Comparison of ENCODE assay signal across 27 cellular contexts in genomic region chr18:56433919-56434318, GRCh38.
"Had no signal": no experiment of that assay in that cellular context is flagged by ENCODE, and none has a peak within 500 bp of the region (broad histone marks: within the 10 kb centered on the region; RNA-seq: fewer than 3 reads in every experiment).

No MANE protein-coding gene starts in this region.

- H3K27me3 Mint-ChIP-seq: type B pancreatic cell had no signal

- H3K4me2 ChIP-seq: smooth muscle cell had no signal

- H3K9me3 Mint-ChIP-seq: activated naive CD8-positive, alpha-beta T cell treated with anti-CD3 and anti-CD28 coated beads, Interleukin-2, amount 10 ng/mL, durations not matched to agents 7 days and 5 days; activated T-helper 2 cell treated with anti-CD3 and anti-CD28 coated beads, Interferon-gamma antibody, Interleukin-2, Interleukin-4, amounts not matched to agents 10 μg/mL and 5 μg/mL and 100 μg/mL, durations not matched to agents 14 hours and 24 hours and 36 hours; type B pancreatic cell had no signal

- H3K4me3 ChIP-seq: breast epithelium, colonic mucosa, dorsolateral prefrontal cortex, esophagus squamous epithelium, gastrocnemius medialis, sigmoid colon, smooth muscle cell, thoracic aorta, vagina had no signal

- H3K27ac Mint-ChIP-seq: activated CD4-positive, alpha-beta T cell treated with anti-CD3 and anti-CD28 coated beads for 36 hours; activated naive CD8-positive, alpha-beta T cell treated with anti-CD3 and anti-CD28 coated beads, Interleukin-2, amount 10 ng/mL, durations not matched to agents 7 days and 5 days; activated T-helper 2 cell treated with anti-CD3 and anti-CD28 coated beads, Interferon-gamma antibody, Interleukin-2, Interleukin-4, amounts not matched to agents 10 μg/mL and 5 μg/mL and 100 μg/mL, durations not matched to agents 14 hours and 24 hours and 36 hours; natural killer cell; type B pancreatic cell had no signal

- H3K9me3 ChIP-seq: breast epithelium, colonic mucosa, esophagus squamous epithelium, gastrocnemius medialis, thoracic aorta, vagina had no signal

- H3K36me3 ChIP-seq: breast epithelium, colonic mucosa, esophagus squamous epithelium, gastrocnemius medialis, sigmoid colon, thoracic aorta, vagina had no signal

- H3K4me3 Mint-ChIP-seq: activated CD4-positive, alpha-beta T cell treated with anti-CD3 and anti-CD28 coated beads for 36 hours; activated naive CD8-positive, alpha-beta T cell treated with anti-CD3 and anti-CD28 coated beads, Interleukin-2, amount 10 ng/mL, durations not matched to agents 7 days and 5 days; activated T-cell treated with anti-CD3 and anti-CD28 coated beads, Interleukin-2, amount 50 U/mL, for 4 hours; natural killer cell; type B pancreatic cell had no signal

- DNase-seq: activated CD4-positive, alpha-beta T cell treated with anti-CD3 and anti-CD28 coated beads for 36 hours; activated CD4-positive, alpha-beta T cell treated with anti-CD3 and anti-CD28 coated beads, Interleukin-2, amount 50 U/mL, for 4 hours; activated CD8-positive, alpha-beta memory T cell treated with anti-CD3 and anti-CD28 coated beads, Interleukin-2, amount 50 U/mL, for 48 hours; activated naive CD4-positive, alpha-beta T cell; activated naive CD8-positive, alpha-beta T cell treated with anti-CD3 and anti-CD28 coated beads, Interleukin-2, amount 10 ng/mL, durations not matched to agents 7 days and 5 days; activated T-cell treated with anti-CD3 and anti-CD28 coated beads, Interleukin-2, amount 50 U/mL, for 4 hours; amniotic stem cell; colonic mucosa; dorsolateral prefrontal cortex; esophagus squamous epithelium; gastrocnemius medialis; kidney glomerular epithelial cell; left ventricle myocardium superior; mammary epithelial cell; midbrain; natural killer cell; retina; sigmoid colon; stimulated activated CD4-positive, alpha-beta T cell treated with anti-CD3 and anti-CD28 coated beads, Interleukin-2, amount 100 ng/mL, for 48 hours; stimulated activated CD8-positive, alpha-beta memory T cell treated with anti-CD3 and anti-CD28 coated beads, Interleukin-4, amount 100 ng/mL, for 48 hours; stimulated activated naive CD4-positive, alpha-beta T cell treated with Interleukin-2 at 50 U/mL for 16 hours had no signal

- H3K4me1 Mint-ChIP-seq: activated CD4-positive, alpha-beta T cell treated with anti-CD3 and anti-CD28 coated beads for 36 hours; activated naive CD8-positive, alpha-beta T cell treated with anti-CD3 and anti-CD28 coated beads, Interleukin-2, amount 10 ng/mL, durations not matched to agents 7 days and 5 days; natural killer cell had no signal

- H3K4me1 ChIP-seq: breast epithelium, colonic mucosa, esophagus squamous epithelium, gastrocnemius medialis, sigmoid colon, vagina had no signal

- H3K27me3 ChIP-seq: breast epithelium, colonic mucosa, dorsolateral prefrontal cortex, esophagus squamous epithelium, gastrocnemius medialis, sigmoid colon, vagina had no signal

- H3K27ac ChIP-seq: breast epithelium, colonic mucosa, dorsolateral prefrontal cortex, esophagus squamous epithelium, gastrocnemius medialis, sigmoid colon, thoracic aorta, vagina had no signal

- ATAC-seq: activated CD4-positive, alpha-beta T cell treated with anti-CD3 and anti-CD28 coated beads for 36 hours; activated T-cell treated with anti-CD3 and anti-CD28 coated beads, Interleukin-2, amount 50 U/mL, for 4 hours; gastrocnemius medialis; left ventricle myocardium superior; natural killer cell had no signal

- H3K36me3 Mint-ChIP-seq: activated naive CD8-positive, alpha-beta T cell treated with anti-CD3 and anti-CD28 coated beads, Interleukin-2, amount 10 ng/mL, durations not matched to agents 7 days and 5 days; natural killer cell; type B pancreatic cell had no signal
